Comparison of ENCODE assay signal across 1 cellular context in the genomic region with DNA sequence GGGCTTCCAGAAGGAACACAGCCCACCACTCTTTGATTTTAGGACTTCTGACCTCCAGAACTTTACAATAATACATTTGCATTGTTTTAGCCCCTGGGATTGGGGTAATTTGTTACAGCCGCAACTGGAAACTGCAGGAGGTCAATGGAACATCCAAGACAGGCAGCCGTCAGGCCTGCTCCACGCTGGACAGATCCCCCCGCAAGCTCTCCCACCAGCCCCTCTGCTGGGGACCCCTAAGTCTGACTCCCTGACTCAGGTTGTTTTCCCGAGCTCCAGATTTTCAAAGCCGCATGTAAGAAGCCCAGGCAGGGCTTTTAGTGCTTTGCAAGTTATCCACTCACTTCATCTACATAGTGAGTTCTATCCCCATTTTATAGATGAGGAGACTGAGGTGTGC.
TF ChIP-seq lines count a peak whose summit lies in the region.

No MANE protein-coding gene starts in this region.

TF ChIP-seq in HEK293, 187 proteins besides CTCF, POLR2A, EP300 and RAD21 (continued from another document):
- TF ChIP-seq, protein P1, sequence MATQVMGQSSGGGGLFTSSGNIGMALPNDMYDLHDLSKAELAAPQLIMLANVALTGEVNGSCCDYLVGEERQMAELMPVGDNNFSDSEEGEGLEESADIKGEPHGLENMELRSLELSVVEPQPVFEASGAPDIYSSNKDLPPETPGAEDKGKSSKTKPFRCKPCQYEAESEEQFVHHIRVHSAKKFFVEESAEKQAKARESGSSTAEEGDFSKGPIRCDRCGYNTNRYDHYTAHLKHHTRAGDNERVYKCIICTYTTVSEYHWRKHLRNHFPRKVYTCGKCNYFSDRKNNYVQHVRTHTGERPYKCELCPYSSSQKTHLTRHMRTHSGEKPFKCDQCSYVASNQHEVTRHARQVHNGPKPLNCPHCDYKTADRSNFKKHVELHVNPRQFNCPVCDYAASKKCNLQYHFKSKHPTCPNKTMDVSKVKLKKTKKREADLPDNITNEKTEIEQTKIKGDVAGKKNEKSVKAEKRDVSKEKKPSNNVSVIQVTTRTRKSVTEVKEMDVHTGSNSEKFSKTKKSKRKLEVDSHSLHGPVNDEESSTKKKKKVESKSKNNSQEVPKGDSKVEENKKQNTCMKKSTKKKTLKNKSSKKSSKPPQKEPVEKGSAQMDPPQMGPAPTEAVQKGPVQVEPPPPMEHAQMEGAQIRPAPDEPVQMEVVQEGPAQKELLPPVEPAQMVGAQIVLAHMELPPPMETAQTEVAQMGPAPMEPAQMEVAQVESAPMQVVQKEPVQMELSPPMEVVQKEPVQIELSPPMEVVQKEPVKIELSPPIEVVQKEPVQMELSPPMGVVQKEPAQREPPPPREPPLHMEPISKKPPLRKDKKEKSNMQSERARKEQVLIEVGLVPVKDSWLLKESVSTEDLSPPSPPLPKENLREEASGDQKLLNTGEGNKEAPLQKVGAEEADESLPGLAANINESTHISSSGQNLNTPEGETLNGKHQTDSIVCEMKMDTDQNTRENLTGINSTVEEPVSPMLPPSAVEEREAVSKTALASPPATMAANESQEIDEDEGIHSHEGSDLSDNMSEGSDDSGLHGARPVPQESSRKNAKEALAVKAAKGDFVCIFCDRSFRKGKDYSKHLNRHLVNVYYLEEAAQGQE (tag by site-specific recombination; IDR thresholded peaks at IDR 0.05) = peak; percentile 47
